ENCODE assay signal across 1 cellular context in genomic region chr9:31639444-31639843, GRCh38.
TF ChIP-seq lines count a peak whose summit lies in the region.

No MANE protein-coding gene starts in this region.

TF ChIP-seq in H1, 55 proteins besides CTCF, POLR2A, EP300 and RAD21:
- no peak for TF ChIP-seq SUZ12 (IDR thresholded peaks at IDR 0.05; ENCODE audit: low read length)
- no peak for TF ChIP-seq RNF2 (IDR thresholded peaks at IDR 0.05; ENCODE audit: borderline replicate concordance, low read depth, low read length, missing control alignments, poor library complexity, severe bottlenecking)
- no peak for TF ChIP-seq RFX5 (IDR thresholded peaks at IDR 0.05; ENCODE audit: borderline replicate concordance, low read depth, low read length)
- TF ChIP-seq SP2 (IDR thresholded peaks at IDR 0.05; ENCODE audit: low read length): no peak
- TF ChIP-seq MAX (IDR thresholded peaks at IDR 0.05): no peak
- no peak for TF ChIP-seq ZNF274 (IDR thresholded peaks at IDR 0.05; ENCODE audit: borderline replicate concordance, extremely low read depth, low read length)
- no peak for TF ChIP-seq SRF (IDR thresholded peaks at IDR 0.05; ENCODE audit: low read depth, low read length)
- no peak for TF ChIP-seq NRF1 (IDR thresholded peaks at IDR 0.05; ENCODE audit: low read depth, low read length)
- no peak for TF ChIP-seq YY1 (IDR thresholded peaks at IDR 0.05; ENCODE audit: low read depth, low read length)
- TF ChIP-seq SIN3A (conservative IDR thresholded peaks at IDR 0.05 in 1 of 2, IDR thresholded peaks at IDR 0.05 in 1 of 2; ENCODE audit: low read depth in 1 of 2, low read length in 2 of 2): no peak
- TF ChIP-seq CEBPB (IDR thresholded peaks at IDR 0.05; ENCODE audit: low read depth, low read length): no peak
- no peak for TF ChIP-seq SIX5 (IDR thresholded peaks at IDR 0.05; ENCODE audit: low read depth, low read length)
- no peak for TF ChIP-seq TAF7 (optimal IDR thresholded peaks at IDR 0.05; ENCODE audit: borderline replicate concordance, low read depth, low read length)
- TF ChIP-seq POU5F1 (IDR thresholded peaks at IDR 0.05; ENCODE audit: low read depth, low read length): no peak
- TF ChIP-seq RXRA (IDR thresholded peaks at IDR 0.05; ENCODE audit: insufficient read depth, low read depth, low read length): no peak
- TF ChIP-seq SIRT6 (IDR thresholded peaks at IDR 0.05; ENCODE audit: low read length): no peak
- no peak for TF ChIP-seq TEAD4 (IDR thresholded peaks at IDR 0.05; ENCODE audit: low read depth, low read length)
- TF ChIP-seq ASH2L (IDR thresholded peaks at IDR 0.05; ENCODE audit: low read length): no peak
